ENCODE assay signal across 5 cellular contexts in genomic region chr22:45260395-45260759, GRCh38.
DNase-seq lines count a peak whose midpoint lies in the region; ATAC-seq and TF ChIP-seq lines count a peak whose summit lies in the region.
"Not testable (repeated sequence)": the region's sequence is repeated elsewhere in the genome, so short reads cannot be mapped to it uniquely, and the experiment has no call there.

No MANE protein-coding gene starts in this region.

- H3K27ac Mint-ChIP-seq in dendritic cell treated with granulocyte-macrophage colony-stimulating factor and Interleukin-4, amounts not matched to agents 40 ng/mL and 50 ng/mL, for 4 days: peak overlapping the region; percentile 87
- not testable (repeated sequence) for H3K27ac Mint-ChIP-seq in memory B cell
- H3K27ac Mint-ChIP-seq in stimulated activated naive B cell treated with anti-CD40 and anti-IgM and Interleukin-4, amounts not matched to agents 10 μg/mL and 1 μg/mL and 100 μg/mL, for 72 hours: peak overlapping the region; percentile 31

- not testable (repeated sequence) for TF ChIP-seq CTCF in HEK293 (tag by site-specific recombination; IDR thresholded peaks at IDR 0.05)

- POLR2A ChIA-PET in HEK293 (lab: Yijun Ruan, JAX): not testable (repeated sequence)

- H3K9me3 ChIP-seq in BLaER1 treated with 17β-estradiol and CSF1 and Interleukin-3, amounts not matched to agents 10 nM and 100 nM (replicated peaks in 1 of 11); HEK293 (ENCODE audit: control insufficient read depth, insufficient read depth, low read depth, low read length): not testable (repeated sequence)

- H3K27me3 Mint-ChIP-seq in dendritic cell treated with granulocyte-macrophage colony-stimulating factor and Interleukin-4, amounts not matched to agents 40 ng/mL and 50 ng/mL, for 4 days; memory B cell; stimulated activated naive B cell treated with anti-CD40 and anti-IgM and Interleukin-4, amounts not matched to agents 10 μg/mL and 1 μg/mL and 100 μg/mL, for 72 hours: not testable (repeated sequence)

- peaks cover 50% of the 10 kb centered on the region for H3K4me1 Mint-ChIP-seq in dendritic cell treated with granulocyte-macrophage colony-stimulating factor and Interleukin-4, amounts not matched to agents 40 ng/mL and 50 ng/mL, for 4 days (ENCODE audit: low read depth)
- H3K4me1 Mint-ChIP-seq in memory B cell: peaks cover 36% of the 10 kb centered on the region
- H3K4me1 Mint-ChIP-seq in stimulated activated naive B cell treated with anti-CD40 and anti-IgM and Interleukin-4, amounts not matched to agents 10 μg/mL and 1 μg/mL and 100 μg/mL, for 72 hours: peaks cover 37 to 52% of the 10 kb centered on the region in 2 donors

- intact Hi-C loops in dendritic cell treated with granulocyte-macrophage colony-stimulating factor and Interleukin-4, amounts not matched to agents 40 ng/mL and 50 ng/mL, for 4 days (cut with micrococcal nuclease): loop anchor here (10.0 kb wide), 1 partner anchor 54 kb away; no protein-coding TSS in a partner anchor

- ATAC-seq in memory B cell (ENCODE audit: low read depth); stimulated activated naive B cell treated with anti-CD40 and anti-IgM and Interleukin-4, amounts not matched to agents 10 μg/mL and 1 μg/mL and 100 μg/mL, for 72 hours (replicated peaks): not testable (repeated sequence)

- H3K4me2 ChIP-seq in BLaER1 treated with 17β-estradiol and CSF1 and Interleukin-3, amounts not matched to agents 10 nM and 100 nM: peak overlapping the region in 10 of 11 experiments; percentile 16 to 98 (median 98); a peak in 19 of 22 replicates

- peak overlapping the region in 1 of 11 experiments; percentile 30; a peak in 1 of 22 replicates for H3K9ac ChIP-seq in BLaER1 treated with 17β-estradiol and CSF1 and Interleukin-3, amounts not matched to agents 10 nM and 100 nM

- peaks cover 0 to 19% (median 9%) of the 10 kb centered on the region in 11 experiments; a peak in 16 of 22 replicates for H4K20me1 ChIP-seq in BLaER1 treated with 17β-estradiol and CSF1 and Interleukin-3, amounts not matched to agents 10 nM and 100 nM

- H3K4me3 ChIP-seq in BLaER1 treated with 17β-estradiol and CSF1 and Interleukin-3, amounts not matched to agents 10 nM and 100 nM; HEK293 (ENCODE audit: low read depth, low read length): not testable (repeated sequence)

- H3K9me3 Mint-ChIP-seq in dendritic cell treated with granulocyte-macrophage colony-stimulating factor and Interleukin-4, amounts not matched to agents 40 ng/mL and 50 ng/mL, for 4 days; memory B cell; stimulated activated naive B cell treated with anti-CD40 and anti-IgM and Interleukin-4, amounts not matched to agents 10 μg/mL and 1 μg/mL and 100 μg/mL, for 72 hours: not testable (repeated sequence)

- H3K27ac ChIP-seq in BLaER1 treated with 17β-estradiol and CSF1 and Interleukin-3, amounts not matched to agents 10 nM and 100 nM: peak overlapping the region in 2 of 11 experiments; percentile 6 to 76; a peak in 2 of 22 replicates
- H3K27ac ChIP-seq in HEK293 (ENCODE audit: extremely low read depth, low read depth, low read length): not testable (repeated sequence)

- DNase-seq in memory B cell (ENCODE audit: low spot score in 2 of 2); stimulated activated naive B cell treated with anti-CD40 and anti-IgM and Interleukin-4, amounts not matched to agents 10 μg/mL and 1 μg/mL and 100 μg/mL, for 72 hours: not testable (repeated sequence)

- peaks cover 51 to 62% (median 59%) of the 10 kb centered on the region in 10 experiments for H3K4me1 ChIP-seq in BLaER1 treated with 17β-estradiol and CSF1 and Interleukin-3, amounts not matched to agents 10 nM and 100 nM
- H3K4me1 ChIP-seq in HEK293 (ENCODE audit: control insufficient read depth, insufficient read depth, low read length): not testable (repeated sequence)

- not testable (repeated sequence) for H3K4me3 Mint-ChIP-seq in dendritic cell treated with granulocyte-macrophage colony-stimulating factor and Interleukin-4, amounts not matched to agents 40 ng/mL and 50 ng/mL, for 4 days; stimulated activated naive B cell treated with anti-CD40 and anti-IgM and Interleukin-4, amounts not matched to agents 10 μg/mL and 1 μg/mL and 100 μg/mL, for 72 hours
- peak overlapping the region; percentile 24 for H3K4me3 Mint-ChIP-seq in memory B cell

- not testable (repeated sequence) for H3K36me3 Mint-ChIP-seq in dendritic cell treated with granulocyte-macrophage colony-stimulating factor and Interleukin-4, amounts not matched to agents 40 ng/mL and 50 ng/mL, for 4 days (ENCODE audit: low read depth); memory B cell; stimulated activated naive B cell treated with anti-CD40 and anti-IgM and Interleukin-4, amounts not matched to agents 10 μg/mL and 1 μg/mL and 100 μg/mL, for 72 hours

- CTCF ChIA-PET in HEK293 (lab: Yijun Ruan, JAX): not testable (repeated sequence)

- H3K36me3 ChIP-seq in BLaER1 treated with 17β-estradiol and CSF1 and Interleukin-3, amounts not matched to agents 10 nM and 100 nM; HEK293 (ENCODE audit: control insufficient read depth in 2 of 2, insufficient read depth in 1 of 2, low read length in 2 of 2): not testable (repeated sequence)

- not testable (repeated sequence) for H3K27me3 ChIP-seq in BLaER1 treated with 17β-estradiol and CSF1 and Interleukin-3, amounts not matched to agents 10 nM and 100 nM

TF ChIP-seq in HEK293, 187 proteins besides CTCF, POLR2A, EP300 and RAD21:
- TF ChIP-seq ZNF121 (tag by site-specific recombination; IDR thresholded peaks at IDR 0.05): peak; percentile 51; the same call in 1 of the 2 replicates
